In the genomic region with DNA sequence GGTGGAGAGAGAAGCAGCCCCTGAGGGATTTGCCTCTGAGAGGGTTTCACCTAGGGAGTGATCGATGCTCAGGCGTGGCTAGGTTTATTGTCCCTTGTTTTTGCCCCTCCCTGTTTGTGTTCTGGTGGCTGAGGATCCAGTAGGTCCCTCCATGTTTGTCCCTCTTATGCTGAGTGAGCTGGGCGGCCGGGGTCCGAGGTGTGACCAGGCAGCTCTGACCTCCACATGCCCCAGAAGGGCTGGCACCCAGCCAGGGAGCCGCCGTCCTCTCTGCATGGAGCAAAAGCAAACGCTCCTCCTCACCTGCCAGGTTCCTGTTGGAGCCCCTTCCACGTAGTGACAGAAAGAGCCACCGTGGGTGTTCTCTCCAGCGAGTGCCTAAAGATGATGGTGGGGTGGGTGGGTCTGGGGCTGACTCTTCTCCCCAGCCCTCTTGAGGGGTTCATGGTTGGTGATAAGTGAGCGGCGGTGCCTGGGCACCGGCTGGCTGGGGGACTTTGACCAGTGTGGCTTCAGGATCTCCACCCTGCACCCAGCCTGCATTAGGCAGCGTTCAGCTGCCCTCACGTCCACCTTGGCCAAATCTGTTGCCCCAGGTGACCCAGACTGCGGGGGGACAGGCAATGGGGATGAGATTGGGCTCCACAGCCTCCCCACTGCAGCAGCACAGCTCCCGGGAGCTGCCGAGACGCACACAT, we compare ENCODE assay signal across 9 cellular contexts. TPM values are rescaled to one million over a fixed set of nuclear protein-coding genes. Genes with fewer than 3 reads are reported as not detected.
DNase-seq lines count a peak whose midpoint lies in the region; ATAC-seq and TF ChIP-seq lines count a peak whose summit lies in the region.
"Had no signal": no experiment of that assay in that cellular context is flagged by ENCODE, and none has a peak within 500 bp of the region (broad histone marks: within the 10 kb centered on the region; RNA-seq: fewer than 3 reads in every experiment).

No MANE protein-coding gene starts in this region.

- DNase-seq in cardiac muscle cell (ENCODE audit: low read depth in 1 of 2, low spot score in 1 of 2) (peak in 1 of 2 donors; percentile 75), Right ventricle myocardium inferior (ENCODE audit: missing footprints) (no peak), DMS 273 (lab: John Stamatoyannopoulos, UW; ENCODE audit: unreplicated experiment) (no peak)
- DNase-seq in stimulated activated CD4-positive, alpha-beta T cell treated with anti-CD3 and anti-CD28 coated beads, Interleukin-12 subunit alpha, Interleukin-12 subunit beta, amount 100 ng/mL, for 4 hours: no peak
- DNase-seq: OCI-M1 had no signal

- peaks cover 13% of the 10 kb centered on the region for H3K4me1 ChIP-seq in cardiac muscle cell (ENCODE audit: low read depth)
- peaks cover 21 to 33% of the 10 kb centered on the region in 2 donors for H3K4me1 ChIP-seq in duodenal mucosa (ENCODE audit: control insufficient read depth in 1 of 2, insufficient read depth in 2 of 2, low read length in 2 of 2)
- H3K4me1 ChIP-seq in mucosa of stomach (ENCODE audit: control insufficient read depth, insufficient read depth, low read length): peaks cover 45% of the 10 kb centered on the region
- H3K4me1 ChIP-seq in urinary bladder (ENCODE audit: insufficient read depth): no peaks in the 10 kb centered on the region

- intact Hi-C loops in Right ventricle myocardium inferior (cut with DNase I): no loop called here

- TF ChIP-seq CTCF in cardiac muscle cell (IDR thresholded peaks at IDR 0.05; ENCODE audit: low read depth, low read length): no peak

- H3K4me3 ChIP-seq in cardiac muscle cell (no peak overlapping the region), duodenal mucosa (ENCODE audit: low read depth in 1 of 2, low read length in 2 of 2) (peak overlapping the region; percentile 46 to 60), mucosa of stomach (ENCODE audit: low read length) (peak overlapping the region; percentile 23), urinary bladder (ENCODE audit: low read depth, low read length) (no peak overlapping the region)

- H3K27me3 ChIP-seq in cardiac muscle cell (no peaks in the 10 kb centered on the region), duodenal mucosa (ENCODE audit: control insufficient read depth in 1 of 2, insufficient read depth in 2 of 2, low read length in 2 of 2) (no peaks in the 10 kb centered on the region), mucosa of stomach (ENCODE audit: control insufficient read depth, insufficient read depth, low read length) (no peaks in the 10 kb centered on the region)

- H3K9me3 ChIP-seq in cardiac muscle cell (ENCODE audit: low read depth) (no peaks in the 10 kb centered on the region), duodenal mucosa (ENCODE audit: control insufficient read depth in 1 of 2, low read length in 2 of 2) (no peaks in the 10 kb centered on the region), mucosa of stomach (ENCODE audit: control insufficient read depth, low read length) (no peaks in the 10 kb centered on the region)

- ATAC-seq in Right ventricle myocardium inferior: no peak
- no peak for ATAC-seq in GM19035 (IDR thresholded peaks at IDR 0.05; ENCODE audit: unreplicated experiment)

- H3K9ac ChIP-seq in duodenal mucosa (ENCODE audit: low read depth in 1 of 2, low read length in 2 of 2) (peak overlapping the region; percentile 71 to 77), mucosa of stomach (ENCODE audit: low read length) (peak overlapping the region; percentile 65)

- H3K36me3 ChIP-seq in cardiac muscle cell (peaks cover 2% of the 10 kb centered on the region), duodenal mucosa (ENCODE audit: control insufficient read depth in 1 of 2, insufficient read depth in 2 of 2, low read length in 2 of 2) (peaks cover 19 to 29% of the 10 kb centered on the region in 2 donors), mucosa of stomach (ENCODE audit: control insufficient read depth, insufficient read depth, low read length) (peaks cover 5% of the 10 kb centered on the region), urinary bladder (ENCODE audit: insufficient read depth) (peaks cover 5% of the 10 kb centered on the region)

- 63% methylated on average over 20 of the region's 20 CpGs for whole genome bisulfite sequencing in urinary bladder

- peak overlapping the region; percentile 62 for H3K27ac ChIP-seq in cardiac muscle cell
- peak overlapping the region; percentile 87 for H3K27ac ChIP-seq in duodenal mucosa (ENCODE audit: low read depth, low read length)
- H3K27ac ChIP-seq in urinary bladder (ENCODE audit: low read depth): peak overlapping the region; percentile 79

RNA-seq across cellular contexts. Expression of a gene that starts 14.1 kb away (rescaled TPM):
- total RNA-seq in cardiac muscle cell: 84.4 and 139 TPM in 2 replicates
- polyA plus RNA-seq in cardiac muscle cell: 141 and 157 TPM in 2 replicates
- total RNA-seq in Right ventricle myocardium inferior: 52.3 TPM
- total RNA-seq in urinary bladder: 17.0 TPM
- 38.4 TPM for polyA plus RNA-seq in urinary bladder

RNA-seq across cellular contexts. Expression of a gene that starts 54.7 kb away (rescaled TPM):
- total RNA-seq in cardiac muscle cell (58.2 and 66.6 TPM in 2 replicates), Right ventricle myocardium inferior (32.2 TPM), urinary bladder (22.5 TPM)
- polyA plus RNA-seq in cardiac muscle cell (42.6 and 47.2 TPM in 2 replicates), urinary bladder (34.9 TPM)

RNA-seq across cellular contexts. Expression of a gene that starts 54.8 kb away (rescaled TPM):
- total RNA-seq in cardiac muscle cell (38.7 and 40.3 TPM in 2 replicates), Right ventricle myocardium inferior (9.1 TPM), urinary bladder (22.1 TPM)
- polyA plus RNA-seq in cardiac muscle cell (35.2 and 37.6 TPM in 2 replicates), urinary bladder (21.6 TPM)

RNA-seq across cellular contexts. Expression of a gene that starts 55.0 kb away (rescaled TPM):
- total RNA-seq in cardiac muscle cell (0.77 and 1.2 TPM in 2 replicates), Right ventricle myocardium inferior (1.5 TPM), urinary bladder (1.3 TPM)
- polyA plus RNA-seq in cardiac muscle cell (0.07 and 1.2 TPM in 2 replicates), urinary bladder (1.3 TPM)

Comparison
In these comparisons a context has a peak if more than half of its experiments do, and no peak if none do; other contexts are left out.
1. H3K4me3 ChIP-seq: peak in duodenal mucosa (2 of 2) and mucosa of stomach (single experiment); none in cardiac muscle cell (single experiment) and urinary bladder (single experiment).
2. Peak in every context shown above with its lines, with median percentiles within 50 percentile points of each other: H3K27ac ChIP-seq.